16 cellular contexts compared by ENCODE assay signal in genomic region chr1:64043328-64043727, GRCh38.
DNase-seq lines count a peak whose midpoint lies in the region; ATAC-seq and TF ChIP-seq lines count a peak whose summit lies in the region.
"Had no signal": no experiment of that assay in that cellular context is flagged by ENCODE, and none has a peak within 500 bp of the region (broad histone marks: within the 10 kb centered on the region; RNA-seq: fewer than 3 reads in every experiment).

No MANE protein-coding gene starts in this region.

- H3K27me3 ChIP-seq in mammary epithelial cell (ENCODE audit: insufficient read depth, low read length) = no peaks in the 10 kb centered on the region
- H3K27me3 ChIP-seq in transverse colon = no peaks in the 10 kb centered on the region
- H3K27me3 ChIP-seq: BLaER1 treated with 17β-estradiol and CSF1 and Interleukin-3, amounts not matched to agents 10 nM and 100 nM; neutrophil had no signal

- DNase-seq in LHCN-M2 (ENCODE audit: low read depth) (peak; percentile 63), mammary epithelial cell (no peak), left kidney (ENCODE audit: low read depth, low spot score) (peak; percentile 48), stromal cell of bone marrow (ENCODE audit: low read depth) (peak; percentile 61), transverse colon (no peak), NAMALWA (ENCODE audit: low spot score) (no peak)
- DNase-seq: activated CD4-positive, alpha-beta T cell treated with anti-CD3 and anti-CD28 coated beads for 1 hour; activated naive CD8-positive, alpha-beta T cell treated with anti-CD3 and anti-CD28 coated beads, Interleukin-2, amount 10 ng/mL, durations not matched to agents 7 days and 5 days; NCI-H1436; T-cell had no signal

- H3K9me3 ChIP-seq in mammary epithelial cell (replicated peaks; ENCODE audit: insufficient read depth, low read length) (no peaks in the 10 kb centered on the region), transverse colon (no peaks in the 10 kb centered on the region)
- H3K9me3 ChIP-seq: BLaER1 treated with 17β-estradiol and CSF1 and Interleukin-3, amounts not matched to agents 10 nM and 100 nM; neutrophil had no signal

- no peak overlapping the region for H2AFZ ChIP-seq in mammary epithelial cell (ENCODE audit: low read depth, low read length)
- H2AFZ ChIP-seq: PC-9 had no signal

- no peak for ATAC-seq in GM18870 (IDR thresholded peaks at IDR 0.05; ENCODE audit: unreplicated experiment)
- ATAC-seq in HG02610 (IDR thresholded peaks at IDR 0.05; ENCODE audit: unreplicated experiment) = no peak
- ATAC-seq: T-cell had no signal

- intact Hi-C loops in mammary epithelial cell (cut with micrococcal nuclease) (loop anchor here (5.0 kb wide), 3 partner anchors 69 to 121 kb away; no protein-coding TSS in a partner anchor), transverse colon (cut with DNase I; ENCODE audit: low total_unique reads) (no loop called here)

- no TSS peak for BruUV-seq in mammary epithelial cell (replicated peaks; lab: Mats Ljungman, UMichigan)

- peaks cover 59% of the 10 kb centered on the region for H3K4me1 ChIP-seq in mammary epithelial cell (ENCODE audit: insufficient read depth, low read length)
- peaks cover 0 to 17% (median 0%) of the 10 kb centered on the region in 4 donors for H3K4me1 ChIP-seq in transverse colon
- H3K4me1 ChIP-seq: BLaER1 treated with 17β-estradiol and CSF1 and Interleukin-3, amounts not matched to agents 10 nM and 100 nM had no signal

- H3K36me3 ChIP-seq in mammary epithelial cell (ENCODE audit: insufficient read depth, low read length) (no peaks in the 10 kb centered on the region), transverse colon (no peaks in the 10 kb centered on the region)
- H3K36me3 ChIP-seq: BLaER1 treated with 17β-estradiol and CSF1 and Interleukin-3, amounts not matched to agents 10 nM and 100 nM; neutrophil had no signal

- TF ChIP-seq CTCF in mammary epithelial cell (conservative IDR thresholded peaks at IDR 0.05 in 1 of 2, IDR thresholded peaks at IDR 0.05 in 1 of 2; ENCODE audit: extremely low read depth in 1 of 2, insufficient read depth in 1 of 2, low read depth in 1 of 2, low read length in 2 of 2) = no peak
- no peak for TF ChIP-seq CTCF in transverse colon (IDR thresholded peaks at IDR 0.05)

- WGBS in mammary epithelial cell (ENCODE audit: low coverage, missing lambda C conversion rate) = 91% methylated on average over 2 of the region's 2 CpGs
- 61 to 67% methylated on average over 2 of the region's 2 CpGs for WGBS in transverse colon (ENCODE audit: low coverage in 1 of 2), 2 donors

- no peaks in the 10 kb centered on the region for H3K79me2 ChIP-seq in mammary epithelial cell (ENCODE audit: insufficient read depth, low read length)

- H3K4me3 ChIP-seq in mammary epithelial cell (replicated peaks in 1 of 3; ENCODE audit: insufficient read depth in 1 of 3, low read depth in 2 of 3, low read length in 3 of 3) (no peak overlapping the region), transverse colon (no peak overlapping the region)
- H3K4me3 ChIP-seq: BLaER1 treated with 17β-estradiol and CSF1 and Interleukin-3, amounts not matched to agents 10 nM and 100 nM; lung; PC-9 had no signal

- dilution Hi-C loops in mammary epithelial cell (cut with HindIII; ENCODE audit: low sequenced_read_pairs) = no loop called here

- in situ Hi-C loops in mammary epithelial cell (cut with MboI; ENCODE audit: low sequenced_read_pairs in 2 of 2) = no loop called here
- in situ Hi-C loops in transverse colon (cut with MboI; ENCODE audit: low pct_ligation_motif_present in 1 of 4, low pct_unique_long_range_greater_than_20kb in 1 of 4, low sequenced_read_pairs in 3 of 4) = no loop called here

- no peak for TF ChIP-seq POLR2A in transverse colon (IDR thresholded peaks at IDR 0.05)

- H3K27ac ChIP-seq in mammary epithelial cell (ENCODE audit: insufficient read depth, low read depth, low read length) = peak overlapping the region; percentile 74
- peak overlapping the region in 2 of 4 donors; percentile 5 to 28 for H3K27ac ChIP-seq in transverse colon
- H3K27ac ChIP-seq: BLaER1 treated with 17β-estradiol and CSF1 and Interleukin-3, amounts not matched to agents 10 nM and 100 nM; neutrophil had no signal

- no peaks in the 10 kb centered on the region for H4K20me1 ChIP-seq in mammary epithelial cell (ENCODE audit: insufficient read depth, low read length)
- H4K20me1 ChIP-seq: BLaER1 treated with 17β-estradiol and CSF1 and Interleukin-3, amounts not matched to agents 10 nM and 100 nM had no signal

- H3K4me2 ChIP-seq in mammary epithelial cell (ENCODE audit: insufficient read depth, low read depth, low read length) = no peak overlapping the region
- H3K4me2 ChIP-seq: BLaER1 treated with 17β-estradiol and CSF1 and Interleukin-3, amounts not matched to agents 10 nM and 100 nM; PC-9 had no signal

- CTCF ChIA-PET in mammary epithelial cell (lab: Charles Lee; ENCODE audit: low non-redundant PET) = interaction anchor here (0.5 to 0.6 kb wide), 2 partner anchors 45 to 114 kb away, joined by 3 read pairs; no protein-coding TSS in a partner anchor

- no peak overlapping the region for H3K9ac ChIP-seq in mammary epithelial cell (ENCODE audit: insufficient read depth, low read length)
- H3K9ac ChIP-seq: BLaER1 treated with 17β-estradiol and CSF1 and Interleukin-3, amounts not matched to agents 10 nM and 100 nM had no signal

- no peak for TF ChIP-seq EP300 in transverse colon (IDR thresholded peaks at IDR 0.05; ENCODE audit: low read depth)

Comparison
In these comparisons a context has a peak if more than half of its experiments do, and no peak if none do; other contexts are left out.
1. DNase-seq: peak in LHCN-M2 (single experiment), left kidney (single experiment) and stromal cell of bone marrow (single experiment); none in mammary epithelial cell (single experiment), transverse colon (single experiment) and NAMALWA (single experiment).